In genomic region chr2:61910603-61911002, GRCh38 we compare ENCODE assay signal across 12 cellular contexts. TPM values are rescaled to one million over a fixed set of nuclear protein-coding genes. Genes with fewer than 3 reads are reported as not detected.
DNase-seq lines count a peak whose midpoint lies in the region; ATAC-seq and TF ChIP-seq lines count a peak whose summit lies in the region.
"Had no signal": no experiment of that assay in that cellular context is flagged by ENCODE, and none has a peak within 500 bp of the region (broad histone marks: within the 10 kb centered on the region; RNA-seq: fewer than 3 reads in every experiment).

No MANE protein-coding gene starts in this region.

- no peaks in the 10 kb centered on the region for H4K20me1 ChIP-seq in OCI-LY7 (ENCODE audit: insufficient read depth, low read length)

- H3K4me1 Mint-ChIP-seq in type B pancreatic cell (ENCODE audit: unreplicated experiment) = no peaks in the 10 kb centered on the region

- H3K9me2 ChIP-seq in OCI-LY7 (ENCODE audit: insufficient read depth, low read length) = no peaks in the 10 kb centered on the region

- no peaks in the 10 kb centered on the region for H3K27me3 Mint-ChIP-seq in type B pancreatic cell

- no peak overlapping the region for H3K4me2 ChIP-seq in OCI-LY7 (ENCODE audit: low read length)

- intact Hi-C loops in Right ventricle myocardium superior (cut with DNase I) (no loop called here), OCI-LY7 (cut with micrococcal nuclease; ENCODE audit: unreplicated experiment) (loop anchor here (10.0 kb wide), 1 partner anchor 284 kb away; the partner anchor contains the start of gene B3GNT2)

- no peaks in the 10 kb centered on the region for H3K36me3 ChIP-seq in cardiac muscle cell
- no peaks in the 10 kb centered on the region for H3K36me3 ChIP-seq in OCI-LY7 (ENCODE audit: insufficient read depth, low read length)
- H3K36me3 ChIP-seq: left lung had no signal

- ATAC-seq in Right ventricle myocardium superior (ENCODE audit: poor library complexity) = no peak
- ATAC-seq in HG03457 (IDR thresholded peaks at IDR 0.05; ENCODE audit: unreplicated experiment) = no peak

- H3K36me3 Mint-ChIP-seq in type B pancreatic cell = no peaks in the 10 kb centered on the region

- POLR2A ChIA-PET in OCI-LY7 (lab: Charles Lee) = no interaction called here

- H3K4me1 ChIP-seq in cardiac muscle cell (ENCODE audit: low read depth) = no peaks in the 10 kb centered on the region
- peaks cover 4% of the 10 kb centered on the region for H3K4me1 ChIP-seq in OCI-LY7 (ENCODE audit: insufficient read depth, low read length, poor library complexity, severe bottlenecking)

- no peak overlapping the region for H2AFZ ChIP-seq in OCI-LY7 (ENCODE audit: low read length)

- no TSS peak for BruUV-seq in OCI-LY7 (replicated peaks; lab: Mats Ljungman, UMichigan)

- TF ChIP-seq CTCF in cardiac muscle cell (IDR thresholded peaks at IDR 0.05; ENCODE audit: low read depth, low read length) (peak; percentile 33), OCI-LY7 (conservative IDR thresholded peaks at IDR 0.05; ENCODE audit: low read length) (peak; percentile 68; the same call in 1 of the 2 replicates), type B pancreatic cell (conservative IDR thresholded peaks at IDR 0.05) (peak; percentile 56), GM13976 (IDR thresholded peaks at IDR 0.05; ENCODE audit: borderline replicate concordance, control extremely low read depth, extremely low read depth, insufficient read depth, missing control alignments) (no peak)

- in situ Hi-C loops in GM13976 (cut with MboI; ENCODE audit: low sequenced_read_pairs, unreplicated experiment) = no loop called here

- no peak overlapping the region for H3K4me3 Mint-ChIP-seq in type B pancreatic cell
- H3K4me3 Mint-ChIP-seq: T-helper 1 cell treated with Interleukin-12 subunit alpha and Interleukin-12 subunit beta and Interleukin-4 antibody, amounts not matched to agents 30 μg/mL and 1 μg/mL, for 36 hours had no signal

- H3K9me3 Mint-ChIP-seq in type B pancreatic cell = no peaks in the 10 kb centered on the region
- H3K9me3 Mint-ChIP-seq: T-helper 1 cell treated with Interleukin-12 subunit alpha and Interleukin-12 subunit beta and Interleukin-4 antibody, amounts not matched to agents 30 μg/mL and 1 μg/mL, for 36 hours had no signal

- H3K79me2 ChIP-seq in OCI-LY7 (ENCODE audit: insufficient read depth, low read depth, low read length) = peaks cover 9% of the 10 kb centered on the region; the same call in 1 of the 2 replicates

- no peaks in the 10 kb centered on the region for H3K9me3 ChIP-seq in cardiac muscle cell (ENCODE audit: low read depth)
- H3K9me3 ChIP-seq in OCI-LY7 (ENCODE audit: low read length) = no peaks in the 10 kb centered on the region
- H3K9me3 ChIP-seq: left lung had no signal

- CTCF ChIA-PET in OCI-LY7 (lab: Charles Lee; ENCODE audit: unreplicated experiment) = no interaction called here

- H3K27ac ChIP-seq in cardiac muscle cell (no peak overlapping the region), OCI-LY7 (ENCODE audit: low read depth, low read length, poor library complexity, severe bottlenecking) (no peak overlapping the region)
- H3K27ac ChIP-seq: left lung had no signal

- H3K27ac Mint-ChIP-seq in type B pancreatic cell = no peak overlapping the region
- H3K27ac Mint-ChIP-seq: T-helper 1 cell treated with Interleukin-12 subunit alpha and Interleukin-12 subunit beta and Interleukin-4 antibody, amounts not matched to agents 30 μg/mL and 1 μg/mL, for 36 hours had no signal

- DNase-seq in cardiac muscle cell (ENCODE audit: low read depth in 1 of 2, low spot score in 1 of 2) = peak in 1 of 2 donors; percentile 31
- DNase-seq in Right ventricle myocardium superior = no peak
- DNase-seq in OCI-LY7 (ENCODE audit: low spot score) = peak; percentile 15
- DNase-seq in fibroblast of peridontal ligament (ENCODE audit: extremely low read depth) = peak; percentile 17
- DNase-seq in type B pancreatic cell (ENCODE audit: extremely low spot score, unreplicated experiment) = no peak
- DNase-seq in mucosa of gallbladder (ENCODE audit: low spot score) = no peak
- DNase-seq in GM13976 (ENCODE audit: low spot score) = no peak
- DNase-seq: C1 segment of cervical spinal cord, left lung, NCI-H510A treated with DMSO at 0.1 percent for 48 hours had no signal

- no peaks in the 10 kb centered on the region for H3K27me3 ChIP-seq in cardiac muscle cell
- H3K27me3 ChIP-seq: left lung had no signal

- H3K4me3 ChIP-seq in cardiac muscle cell (no peak overlapping the region), OCI-LY7 (ENCODE audit: low read depth, low read length, poor library complexity, severe bottlenecking) (no peak overlapping the region)
- H3K4me3 ChIP-seq: left lung had no signal

RNA-seq across cellular contexts. Expression of gene COMMD1, which starts 5.1 kb away (rescaled TPM):
- total RNA-seq in cardiac muscle cell (36.1 and 63.3 TPM in 2 replicates), Right ventricle myocardium superior (60.8 TPM), OCI-LY7 (2022) (17.7 and 22.0 TPM in 2 replicates), type B pancreatic cell (ENCODE audit: low replicate concordance) (43.6 and 46.8 TPM in 2 replicates), mucosa of gallbladder (35.0 TPM)
- 83.6 and 94.0 TPM in 2 replicates for polyA plus RNA-seq in cardiac muscle cell
- total RNA-seq in OCI-LY7 (2014; rRNA removed; shearing (Covaris generic)) = 22.1 and 22.6 TPM in 2 replicates

RNA-seq across cellular contexts. Expression of gene CCT4, which starts 22.1 kb away (rescaled TPM):
- total RNA-seq in cardiac muscle cell (123 and 125 TPM in 2 replicates), Right ventricle myocardium superior (96.0 TPM), OCI-LY7 (2022) (192 and 232 TPM in 2 replicates), type B pancreatic cell (ENCODE audit: low replicate concordance) (146 and 204 TPM in 2 replicates), mucosa of gallbladder (114 TPM)
- polyA plus RNA-seq in cardiac muscle cell = 184 and 228 TPM in 2 replicates
- 144 and 196 TPM in 2 replicates for total RNA-seq in OCI-LY7 (2014; rRNA removed; shearing (Covaris generic))

RNA-seq across cellular contexts. Expression of gene FAM161A, which starts 56.7 kb away (rescaled TPM):
- total RNA-seq in cardiac muscle cell = 3.3 and 4.5 TPM in 2 replicates
- polyA plus RNA-seq in cardiac muscle cell = 9.4 and 11.5 TPM in 2 replicates
- 0.78 TPM for total RNA-seq in Right ventricle myocardium superior
- total RNA-seq in OCI-LY7 (2014; rRNA removed; shearing (Covaris generic)) = 1.8 and 3.5 TPM in 2 replicates
- 4.6 and 6.3 TPM in 2 replicates for total RNA-seq in OCI-LY7 (2022)
- 3.6 and 12.3 TPM in 2 replicates for total RNA-seq in type B pancreatic cell (ENCODE audit: low replicate concordance)
- 3.8 TPM for total RNA-seq in mucosa of gallbladder

Comparison
In these comparisons a context has a peak if more than half of its experiments do, and no peak if none do; other contexts are left out.
1. DNase-seq: peak in OCI-LY7 (single experiment) and fibroblast of peridontal ligament (single experiment); none in Right ventricle myocardium superior (single experiment), type B pancreatic cell (single experiment), mucosa of gallbladder (single experiment) and GM13976 (single experiment).